20 cellular contexts compared by ENCODE assay signal in the genomic region with DNA sequence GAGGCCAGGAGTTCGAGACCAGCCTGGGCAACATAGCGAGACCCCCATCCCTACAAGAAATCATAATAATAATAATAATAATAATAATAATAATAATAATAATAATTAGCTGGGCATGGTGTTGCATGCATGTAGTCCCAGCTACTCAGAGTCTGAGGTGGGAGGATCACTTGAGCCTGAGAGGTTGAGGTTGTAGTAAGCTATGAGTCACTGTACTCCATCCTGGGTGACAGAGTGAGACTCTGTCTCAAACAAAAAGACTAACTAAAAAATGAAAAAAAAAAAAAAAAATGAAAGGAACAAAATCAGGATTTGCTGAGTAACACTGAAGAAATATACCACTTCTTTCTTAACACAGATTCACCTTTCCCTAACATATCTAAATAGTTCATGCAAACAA.
DNase-seq lines count a peak whose midpoint lies in the region; ATAC-seq and TF ChIP-seq lines count a peak whose summit lies in the region.
"Had no signal": no experiment of that assay in that cellular context is flagged by ENCODE, and none has a peak within 500 bp of the region (broad histone marks: within the 10 kb centered on the region; RNA-seq: fewer than 3 reads in every experiment).

No MANE protein-coding gene starts in this region.

- H3K9ac ChIP-seq in GM23248 (no peak overlapping the region), PC-3 (ENCODE audit: low read length) (no peak overlapping the region), skeletal muscle satellite cell (ENCODE audit: low read depth, low read length) (no peak overlapping the region)

- CTCF ChIA-PET in PC-3 (lab: Charles Lee): interaction anchor here (0.6 kb wide), 1 partner anchor 63 kb away, joined by 4 read pairs; no protein-coding TSS in a partner anchor

- H3K4me1 ChIP-seq in GM23248 (ENCODE audit: insufficient read depth) (peaks cover 13% of the 10 kb centered on the region), PC-3 (ENCODE audit: insufficient read depth, low read length) (peaks cover 10% of the 10 kb centered on the region), skeletal muscle satellite cell (ENCODE audit: control insufficient read depth, insufficient read depth, low read length) (peaks cover 12% of the 10 kb centered on the region)
- H3K4me1 ChIP-seq: psoas muscle had no signal

- H3K4me2 ChIP-seq in GM23248 (ENCODE audit: unreplicated experiment): peak overlapping the region; percentile 54
- H3K4me2 ChIP-seq in PC-3 (ENCODE audit: low read length): 0 out of 2 replicates have a peak overlapping the region, but pooled peaks have one; percentile 20
- peak overlapping the region; percentile 11 for H3K4me2 ChIP-seq in skeletal muscle satellite cell (ENCODE audit: low read length)

- BruUV-seq in PC-3 (replicated peaks; lab: Mats Ljungman, UMichigan): no TSS peak

- in situ Hi-C loops in GM23248 (cut with MboI): no loop called here

- H3K36me3 ChIP-seq in GM23248 (ENCODE audit: low read depth): no peaks in the 10 kb centered on the region
- no peaks in the 10 kb centered on the region for H3K36me3 ChIP-seq in PC-3 (ENCODE audit: low read depth, low read length)
- H3K36me3 ChIP-seq in skeletal muscle satellite cell (ENCODE audit: insufficient read depth, low read length): no peaks in the 10 kb centered on the region
- H3K36me3 ChIP-seq: cardiac muscle cell, SJSA1 had no signal

- DNase-seq in GM23248 (peak; percentile 50), PC-3 (peak; percentile 52), epithelial cell of prostate (ENCODE audit: low read depth, low spot score) (no peak), NCI-H2081 (lab: John Stamatoyannopoulos, UW) (no peak), 8988T (no peak), OCI-M1 (lab: John Stamatoyannopoulos, UW) (no peak), NCI-H345 (lab: John Stamatoyannopoulos, UW) (no peak)
- DNase-seq: activated CD4-positive, CD25-positive, alpha-beta regulatory T cell treated with anti-CD3 and anti-CD28 coated beads, Interleukin-2, amount 50 U/mL, for 72 hours; activated CD8-positive, alpha-beta memory T cell treated with anti-CD3 and anti-CD28 coated beads for 24 hours; activated T-cell treated with anti-CD3 and anti-CD28 coated beads, Interleukin-2, amount 50 U/mL, for 24 hours; DMS79 treated with DMSO at 0.1 percent for 48 hours; glutamatergic neuron; H9; NCI-H1105 treated with DMSO at 0.1 percent for 48 hours; NCI-H2081 treated with DMSO at 0.1 percent for 48 hours; psoas muscle; T-helper 1 cell had no signal

- WGBS in GM23248 (ENCODE audit: low coverage in 1 of 2, low lambda C conversion rate in 2 of 2, missing lambda C conversion rate in 2 of 2), 2 experiments: 79 to 88% methylated on average over 2 of the region's 2 CpGs

- peak; percentile 70; the same call in 1 of the 2 replicates for ATAC-seq in PC-3
- ATAC-seq: psoas muscle had no signal

- peak overlapping the region; percentile 52; the same call in 1 of the 2 replicates for H2AFZ ChIP-seq in GM23248
- H2AFZ ChIP-seq in PC-3 (ENCODE audit: low read length): peak overlapping the region; percentile 60

- no peaks in the 10 kb centered on the region for H3K79me2 ChIP-seq in GM23248 (ENCODE audit: insufficient read depth)
- H3K79me2 ChIP-seq in PC-3 (ENCODE audit: low read length): no peaks in the 10 kb centered on the region

- TF ChIP-seq CTCF in PC-3 (conservative IDR thresholded peaks at IDR 0.05; ENCODE audit: low read depth, low read length): no peak

- H3K27me3 ChIP-seq in GM23248 (replicated peaks; ENCODE audit: insufficient read depth) (no peaks in the 10 kb centered on the region), PC-3 (ENCODE audit: low read length) (no peaks in the 10 kb centered on the region), skeletal muscle satellite cell (ENCODE audit: control insufficient read depth, insufficient read depth, low read length) (no peaks in the 10 kb centered on the region)
- H3K27me3 ChIP-seq: cardiac muscle cell, SJSA1 had no signal

- H3K4me3 ChIP-seq in GM23248: no peak overlapping the region
- no peak overlapping the region for H3K4me3 ChIP-seq in PC-3 (ENCODE audit: low read length)
- H3K4me3 ChIP-seq in skeletal muscle satellite cell (ENCODE audit: low read length): no peak overlapping the region
- H3K4me3 ChIP-seq: cardiac muscle cell, psoas muscle, SJSA1 had no signal

- H3K9me3 ChIP-seq in GM23248 (ENCODE audit: low read depth) (no peaks in the 10 kb centered on the region), PC-3 (ENCODE audit: low read length) (no peaks in the 10 kb centered on the region), skeletal muscle satellite cell (replicated peaks; ENCODE audit: low read length) (no peaks in the 10 kb centered on the region)
- H3K9me3 ChIP-seq: psoas muscle, SJSA1 had no signal

- peaks cover 19% of the 10 kb centered on the region for H3F3A ChIP-seq in GM23248 (ENCODE audit: insufficient read depth)
- no peaks in the 10 kb centered on the region for H3F3A ChIP-seq in PC-3 (ENCODE audit: low read length, unreplicated experiment)

- POLR2A ChIA-PET in PC-3 (lab: Charles Lee; ENCODE audit: unreplicated experiment): no interaction called here

- H3K27ac ChIP-seq in GM23248 (peak overlapping the region; percentile 69), PC-3 (ENCODE audit: low read length) (peak overlapping the region; percentile 9; the same call in 1 of the 2 replicates), epithelial cell of prostate (peak overlapping the region; percentile 73)
- H3K27ac ChIP-seq: cardiac muscle cell, psoas muscle, SJSA1 had no signal

- intact Hi-C loops in PC-3 (cut with micrococcal nuclease): no loop called here

- H4K20me1 ChIP-seq in GM23248 (ENCODE audit: insufficient read depth): no peaks in the 10 kb centered on the region
- no peaks in the 10 kb centered on the region for H4K20me1 ChIP-seq in PC-3 (ENCODE audit: low read length)

- H3K9me2 ChIP-seq in GM23248 (ENCODE audit: insufficient read depth) (no peaks in the 10 kb centered on the region), PC-3 (replicated peaks; ENCODE audit: low read length) (no peaks in the 10 kb centered on the region)

Comparison
In these comparisons a context has a peak if more than half of its experiments do, and no peak if none do; other contexts are left out.
1. DNase-seq: peak in GM23248 (single experiment) and PC-3 (single experiment); none in epithelial cell of prostate (single experiment), NCI-H2081 (0 of 2), 8988T (single experiment), OCI-M1 (single experiment) and NCI-H345 (single experiment).
2. H3K27ac ChIP-seq: peak in every context shown above with its lines; median percentile 73 in epithelial cell of prostate; 69 in GM23248; 9 in PC-3.
3. Peak in every context shown above with its lines, with median percentiles within 50 percentile points of each other: H3K4me2 ChIP-seq.